ENCODE assay signal across 32 cellular contexts in the genomic region with DNA sequence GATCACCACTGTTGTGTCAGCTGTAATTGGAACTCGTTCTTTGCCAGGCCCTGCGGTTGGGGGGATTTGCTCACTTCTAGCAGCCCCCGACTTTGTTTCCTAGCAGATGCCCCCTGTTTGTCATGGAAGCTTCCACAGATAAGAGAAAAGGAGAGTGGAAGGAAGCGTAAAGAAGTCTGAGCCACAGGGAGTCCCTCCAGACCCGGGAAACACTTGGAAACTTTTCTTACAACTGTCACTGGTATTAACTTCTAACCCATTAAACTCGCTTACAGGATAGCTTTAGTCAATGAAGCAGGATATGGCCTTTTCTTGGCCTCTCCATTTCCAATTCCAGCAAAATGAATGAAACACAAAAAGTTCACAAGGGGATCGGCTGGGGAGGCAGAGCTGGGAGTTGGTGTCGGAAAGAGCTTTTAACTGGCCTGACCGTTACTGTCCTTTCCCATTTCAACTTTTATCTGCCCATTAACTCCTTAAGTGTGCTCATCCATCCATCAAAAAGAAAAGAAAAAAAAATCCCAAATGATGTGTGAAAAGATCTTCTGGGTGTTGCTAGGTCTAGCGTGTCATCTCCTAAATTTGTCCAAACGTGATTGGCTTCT.
"Had no signal": no experiment of that assay in that cellular context is flagged by ENCODE, and none has a peak within 500 bp of the region (broad histone marks: within the 10 kb centered on the region; RNA-seq: fewer than 3 reads in every experiment).

No MANE protein-coding gene starts in this region.

- H3K4me1 Mint-ChIP-seq: activated T-helper 17 cell treated with anti-CD3 and anti-CD28 coated beads, Interleukin-2, amount 50 U/mL, for 72 hours; central memory CD8-positive, alpha-beta T cell had no signal

- H3K4me3 ChIP-seq: coronary artery, dorsolateral prefrontal cortex, esophagus muscularis mucosa, gastrocnemius medialis, heart left ventricle had no signal

- H3K4me1 ChIP-seq: esophagus muscularis mucosa, foreskin keratinocyte, gastrocnemius medialis had no signal

- DNase-seq: activated B cell treated with CpG ODN at 0.5 μM for 24 hours; activated CD4-positive, alpha-beta T cell treated with anti-CD3 and anti-CD28 coated beads for 48 hours; activated CD4-positive, alpha-beta T cell treated with anti-CD3 and anti-CD28 coated beads, Interleukin-2, amount 50 U/mL, for 1 hour; activated CD4-positive, alpha-beta T cell treated with anti-CD3 and anti-CD28 coated beads, Interleukin-2, amount 50 U/mL, for 48 hours; activated CD8-positive, alpha-beta memory T cell treated with anti-CD3 and anti-CD28 coated beads for 24 hours; activated CD8-positive, alpha-beta T cell treated with anti-CD3 and anti-CD28 coated beads for 36 hours; activated effector memory CD4-positive, alpha-beta T cell treated with Interleukin-2 at 50 U/mL for 16 hours; activated gamma-delta T cell treated with Interleukin-2 at 50 U/mL for 16 hours; activated naive CD4-positive, alpha-beta T cell treated with anti-CD3 and anti-CD28 coated beads, Interleukin-2, amount 50 U/mL, for 16 hours; activated naive CD4-positive, alpha-beta T cell treated with Interleukin-2 at 50 U/mL for 16 hours; activated T-cell treated with anti-CD3 and anti-CD28 coated beads, Interleukin-2, amount 50 U/mL, for 4 hours; amniotic stem cell; anterior cingulate cortex; brain microvascular endothelial cell; dorsolateral prefrontal cortex; effector CD4-positive, alpha-beta T cell; erythroblast; foreskin keratinocyte; gastrocnemius medialis; glutamatergic neuron; heart left ventricle; T-helper 1 cell; T-helper 17 cell; T1000 had no signal

- ATAC-seq: activated CD4-positive, CD25-positive, alpha-beta regulatory T cell treated with anti-CD3 and anti-CD28 coated beads, Interleukin-2, amount 50 U/mL, for 24 hours; activated CD8-positive, alpha-beta T cell treated with anti-CD3 and anti-CD28 coated beads for 36 hours; activated T-cell treated with anti-CD3 and anti-CD28 coated beads, Interleukin-2, amount 50 U/mL, for 4 hours; activated T-helper 17 cell treated with anti-CD3 and anti-CD28 coated beads, Interleukin-2, amount 50 U/mL, for 72 hours; foreskin keratinocyte; gastrocnemius medialis; heart left ventricle; T-helper 17 cell had no signal

- H3K27ac Mint-ChIP-seq: activated B cell treated with CpG ODN at 0.5 μM for 24 hours; activated CD8-positive, alpha-beta T cell treated with anti-CD3 and anti-CD28 coated beads for 36 hours; activated naive CD8-positive, alpha-beta T cell; activated T-helper 17 cell treated with anti-CD3 and anti-CD28 coated beads, Interleukin-2, amount 50 U/mL, for 72 hours; dendritic cell treated with granulocyte-macrophage colony-stimulating factor and Interleukin-4, amounts not matched to agents 40 ng/mL and 50 ng/mL, for 4 days; T-helper 17 cell; T-helper 2 cell treated with Interferon-gamma antibody and Interleukin-4, amounts not matched to agents 5 μg/mL and 100 μg/mL, for 36 hours had no signal

- H3K27me3 Mint-ChIP-seq: activated B cell treated with CpG ODN at 0.5 μM for 24 hours; central memory CD8-positive, alpha-beta T cell; dendritic cell treated with granulocyte-macrophage colony-stimulating factor and Interleukin-4, amounts not matched to agents 40 ng/mL and 50 ng/mL, for 4 days had no signal

- H3K4me3 Mint-ChIP-seq: activated B cell treated with CpG ODN at 0.5 μM for 24 hours; activated CD8-positive, alpha-beta T cell treated with anti-CD3 and anti-CD28 coated beads for 36 hours; activated naive CD8-positive, alpha-beta T cell; activated T-cell treated with anti-CD3 and anti-CD28 coated beads, Interleukin-2, amount 50 U/mL, for 4 hours; activated T-helper 17 cell treated with anti-CD3 and anti-CD28 coated beads, Interleukin-2, amount 50 U/mL, for 72 hours; central memory CD8-positive, alpha-beta T cell; dendritic cell treated with granulocyte-macrophage colony-stimulating factor and Interleukin-4, amounts not matched to agents 40 ng/mL and 50 ng/mL, for 4 days; T-helper 17 cell; T-helper 2 cell treated with Interferon-gamma antibody and Interleukin-4, amounts not matched to agents 5 μg/mL and 100 μg/mL, for 36 hours had no signal

- H3K27ac ChIP-seq: brain microvascular endothelial cell, coronary artery, dorsolateral prefrontal cortex, esophagus muscularis mucosa, foreskin keratinocyte, gastrocnemius medialis, heart left ventricle had no signal

- H3K9me3 ChIP-seq: esophagus muscularis mucosa, gastrocnemius medialis, heart left ventricle had no signal

- H3K36me3 ChIP-seq: brain microvascular endothelial cell, esophagus muscularis mucosa, gastrocnemius medialis, heart left ventricle had no signal

- H3K36me3 Mint-ChIP-seq: activated naive CD8-positive, alpha-beta T cell had no signal

- H3K9me3 Mint-ChIP-seq: activated B cell treated with CpG ODN at 0.5 μM for 24 hours; activated CD8-positive, alpha-beta T cell treated with anti-CD3 and anti-CD28 coated beads for 36 hours; activated T-cell treated with anti-CD3 and anti-CD28 coated beads, Interleukin-2, amount 50 U/mL, for 4 hours; activated T-helper 17 cell treated with anti-CD3 and anti-CD28 coated beads, Interleukin-2, amount 50 U/mL, for 72 hours; central memory CD8-positive, alpha-beta T cell; dendritic cell treated with granulocyte-macrophage colony-stimulating factor and Interleukin-4, amounts not matched to agents 40 ng/mL and 50 ng/mL, for 4 days; T-helper 2 cell treated with Interferon-gamma antibody and Interleukin-4, amounts not matched to agents 5 μg/mL and 100 μg/mL, for 36 hours had no signal

- H3K27me3 ChIP-seq: brain microvascular endothelial cell, esophagus muscularis mucosa, foreskin keratinocyte, gastrocnemius medialis had no signal
